Comparison of ENCODE assay signal across 20 cellular contexts in genomic region chr3:149552700-149553099, GRCh38.
A peak's percentile ranks its signal among the peaks of the same experiment; 100 is the strongest.
DNase-seq lines count a peak whose midpoint lies in the region; ATAC-seq, FAIRE-seq and TF ChIP-seq lines count a peak whose summit lies in the region.
"Had no signal": no experiment of that assay in that cellular context is flagged by ENCODE, and none has a peak within 500 bp of the region (broad histone marks: within the 10 kb centered on the region; RNA-seq: fewer than 3 reads in every experiment).

No MANE protein-coding gene starts in this region.

- POLR2A ChIA-PET in A549 (lab: Yijun Ruan, JAX) (no interaction called here), WTC11 (lab: Charles Lee) (no interaction called here)

- H3K27me3 Mint-ChIP-seq in WTC11 (ENCODE audit: low read depth), result no peaks in the 10 kb centered on the region

- no peaks in the 10 kb centered on the region for H4K20me1 ChIP-seq in hepatocyte (ENCODE audit: insufficient read depth, poor library complexity, severe bottlenecking)
- peaks cover 29% of the 10 kb centered on the region for H4K20me1 ChIP-seq in smooth muscle cell (ENCODE audit: low read depth)

- no peaks in the 10 kb centered on the region for H3K36me3 Mint-ChIP-seq in WTC11
- H3K36me3 Mint-ChIP-seq: naive thymus-derived CD8-positive, alpha-beta T cell; T-cell had no signal

- no peak overlapping the region for H3K9ac ChIP-seq in smooth muscle cell (ENCODE audit: low read depth)

- H3K4me1 Mint-ChIP-seq in WTC11, result peaks cover 41% of the 10 kb centered on the region
- H3K4me1 Mint-ChIP-seq: activated CD4-positive, alpha-beta T cell treated with anti-CD3 and anti-CD28 coated beads, Interleukin-2, amount 10 ng/mL, durations not matched to agents 7 days and 5 days; naive thymus-derived CD8-positive, alpha-beta T cell; T-cell had no signal

- H3K4me1 ChIP-seq in A549, result peaks cover 84% of the 10 kb centered on the region
- peaks cover 33% of the 10 kb centered on the region for H3K4me1 ChIP-seq in hepatocyte (ENCODE audit: insufficient read depth)
- peaks cover 32% of the 10 kb centered on the region for H3K4me1 ChIP-seq in smooth muscle cell (ENCODE audit: low read depth)

- H3K4me3 ChIP-seq in A549 (no peak overlapping the region), hepatocyte (no peak overlapping the region), smooth muscle cell (no peak overlapping the region)
- H3K4me3 ChIP-seq: HAP-1, lung, prostate gland, upper lobe of left lung had no signal

- no peak overlapping the region for H2AFZ ChIP-seq in hepatocyte
- H2AFZ ChIP-seq in smooth muscle cell (ENCODE audit: low read depth), result no peak overlapping the region

- H3K9me2 ChIP-seq in hepatocyte (replicated peaks; ENCODE audit: insufficient read depth), result no peaks in the 10 kb centered on the region

- H3K36me3 ChIP-seq in hepatocyte (replicated peaks; ENCODE audit: insufficient read depth, low read depth), result no peaks in the 10 kb centered on the region
- no peaks in the 10 kb centered on the region for H3K36me3 ChIP-seq in smooth muscle cell (ENCODE audit: low read depth)
- H3K36me3 ChIP-seq: HAP-1, prostate gland, upper lobe of left lung had no signal

- no peak for TF ChIP-seq RAD21 in A549 (conservative IDR thresholded peaks at IDR 0.05 in 1 of 2, IDR thresholded peaks at IDR 0.05 in 1 of 2)

- no peak for DNase-seq in A549 (ENCODE audit: low read depth in 1 of 2, low spot score in 1 of 2)
- no peak for DNase-seq in WTC11 (ENCODE audit: low spot score)
- DNase-seq in hepatocyte (ENCODE audit: low spot score), result no peak
- no peak for DNase-seq in smooth muscle cell (lab: John Stamatoyannopoulos, UW; ENCODE audit: unreplicated experiment)
- no peak for DNase-seq in putamen (ENCODE audit: low spot score)
- DNase-seq in activated CD4-positive, alpha-beta T cell treated with anti-CD3 and anti-CD28 coated beads for 4 hours, result no peak
- no peak for DNase-seq in left colon
- DNase-seq: ACHN; activated CD4-positive, alpha-beta T cell treated with anti-CD3 and anti-CD28 coated beads, Interleukin-2, amount 10 ng/mL, durations not matched to agents 7 days and 5 days; effector memory CD8-positive, alpha-beta T cell; Kasumi-1; naive thymus-derived CD8-positive, alpha-beta T cell; NCI-H526; T-cell; upper lobe of left lung had no signal

- no peak for TF ChIP-seq POLR2A in A549 (IDR thresholded peaks at IDR 0.05; ENCODE audit: low read length)

- WGBS in A549 (ENCODE audit: missing lambda C conversion rate), result 91% methylated on average over 2 of the region's 2 CpGs
- 58% methylated on average over 2 of the region's 2 CpGs for WGBS in hepatocyte (ENCODE audit: low lambda C conversion rate, missing lambda C conversion rate)
- WGBS in smooth muscle cell (ENCODE audit: low lambda C conversion rate), result 58% methylated on average over 2 of the region's 2 CpGs

- ATAC-seq in A549 (no peak), WTC11 (no peak), GM21390 (IDR thresholded peaks at IDR 0.05; ENCODE audit: unreplicated experiment) (no peak), left colon (no peak)
- ATAC-seq: effector memory CD8-positive, alpha-beta T cell; naive thymus-derived CD8-positive, alpha-beta T cell; T-cell had no signal

- H3K27ac ChIP-seq in A549 (peak overlapping the region; percentile 6 to 7; a peak in 5 of 6 replicates), hepatocyte (peak overlapping the region; percentile 88), smooth muscle cell (ENCODE audit: low read depth) (peak overlapping the region; percentile 90)
- H3K27ac ChIP-seq: C4-2B, prostate gland, upper lobe of left lung had no signal

- H3K9me3 Mint-ChIP-seq in WTC11, result no peaks in the 10 kb centered on the region
- H3K9me3 Mint-ChIP-seq: activated CD4-positive, alpha-beta T cell treated with anti-CD3 and anti-CD28 coated beads, Interleukin-2, amount 10 ng/mL, durations not matched to agents 7 days and 5 days; effector memory CD8-positive, alpha-beta T cell; naive thymus-derived CD8-positive, alpha-beta T cell; T-cell had no signal

- H3K9me3 ChIP-seq in A549 (no peaks in the 10 kb centered on the region), hepatocyte (ENCODE audit: low read depth) (no peaks in the 10 kb centered on the region), smooth muscle cell (replicated peaks; ENCODE audit: low read depth) (no peaks in the 10 kb centered on the region)
- H3K9me3 ChIP-seq: HAP-1, prostate gland, upper lobe of left lung had no signal

- peaks cover 29% of the 10 kb centered on the region for H3K79me2 ChIP-seq in hepatocyte
- peaks cover 66% of the 10 kb centered on the region for H3K79me2 ChIP-seq in smooth muscle cell (ENCODE audit: low read depth)

- peaks cover 29% of the 10 kb centered on the region for H3F3A ChIP-seq in smooth muscle cell (ENCODE audit: low read depth)

- H3K27me3 ChIP-seq in hepatocyte (no peaks in the 10 kb centered on the region), smooth muscle cell (ENCODE audit: low read depth) (no peaks in the 10 kb centered on the region)
- H3K27me3 ChIP-seq: upper lobe of left lung had no signal

- no peak for FAIRE-seq in A549 (lab: Jason Lieb, UNC)

- no peak overlapping the region for H3K4me2 ChIP-seq in A549
- H3K4me2 ChIP-seq in hepatocyte, result no peak overlapping the region
- H3K4me2 ChIP-seq in smooth muscle cell, result no peak overlapping the region

- no peak overlapping the region for H3K4me3 Mint-ChIP-seq in WTC11
- H3K4me3 Mint-ChIP-seq: activated CD4-positive, alpha-beta T cell treated with anti-CD3 and anti-CD28 coated beads, Interleukin-2, amount 10 ng/mL, durations not matched to agents 7 days and 5 days; effector memory CD8-positive, alpha-beta T cell; naive thymus-derived CD8-positive, alpha-beta T cell; T-cell had no signal

- TF ChIP-seq CTCF in A549 (IDR thresholded peaks at IDR 0.05) (no peak), WTC11 (IDR thresholded peaks at IDR 0.05) (no peak), hepatocyte (IDR thresholded peaks at IDR 0.05; ENCODE audit: poor library complexity) (no peak), smooth muscle cell (IDR thresholded peaks at IDR 0.05; ENCODE audit: borderline replicate concordance, insufficient read depth, poor library complexity, severe bottlenecking) (no peak)

- TF ChIP-seq EP300 in A549 (IDR thresholded peaks at IDR 0.05), result no peak

- intact Hi-C loops in left colon (cut with DNase I, micrococcal nuclease), result no loop called here

- H3K27ac Mint-ChIP-seq in WTC11, result peak overlapping the region; percentile 18; the same call in 1 of the 2 replicates
- H3K27ac Mint-ChIP-seq: activated CD4-positive, alpha-beta T cell treated with anti-CD3 and anti-CD28 coated beads, Interleukin-2, amount 10 ng/mL, durations not matched to agents 7 days and 5 days; effector memory CD8-positive, alpha-beta T cell; naive thymus-derived CD8-positive, alpha-beta T cell; T-cell had no signal

- CTCF ChIA-PET in A549 (lab: Yijun Ruan, JAX), result interaction anchor here (1.0 to 1.8 kb wide), 3 partner anchors 14 to 106 kb away, joined by 4 to 6 read pairs (median 5); partner anchors contain the start of gene WWTR1
- CTCF ChIA-PET in WTC11 (lab: Charles Lee), result no interaction called here

TF ChIP-seq in A549, 52 proteins besides CTCF, POLR2A, EP300 and RAD21:
- TF ChIP-seq TFCP2L1 (CRISPR knock-in tag; IDR thresholded peaks at IDR 0.05) (no peak), EHF (CRISPR knock-in tag; IDR thresholded peaks at IDR 0.05) (no peak), KDM5A (IDR thresholded peaks at IDR 0.05) (no peak), POLR2AphosphoS2 (conservative IDR thresholded peaks at IDR 0.05; ENCODE audit: low read length) (no peak), CHD2 (IDR thresholded peaks at IDR 0.05; ENCODE audit: low read length, partially characterized antibody) (no peak), EHMT2 (IDR thresholded peaks at IDR 0.05; ENCODE audit: low read depth) (no peak)

TF ChIP-seq in WTC11, 78 proteins besides CTCF, POLR2A, EP300 and RAD21 (continues in another document):
- TF ChIP-seq ELF4 (CRISPR knock-in tag; IDR thresholded peaks at IDR 0.05; ENCODE audit: low read depth) (no peak), IRF1 (CRISPR knock-in tag; IDR thresholded peaks at IDR 0.05) (no peak), ZNF416 (CRISPR knock-in tag; IDR thresholded peaks at IDR 0.05) (no peak), ZNF423 (CRISPR knock-in tag; IDR thresholded peaks at IDR 0.05) (no peak), ARID4B (CRISPR knock-in tag; IDR thresholded peaks at IDR 0.05; ENCODE audit: borderline replicate concordance) (no peak)

Comparison
In these comparisons a context has a peak if more than half of its experiments do, and no peak if none do; other contexts are left out.
1. H3K27ac ChIP-seq: peak in every context shown above with its lines; median percentile 90 in smooth muscle cell; 88 in hepatocyte; 6 in A549.